ENCODE assay signal across 10 cellular contexts in genomic region chr5:172235132-172235780, GRCh38. TPM values are rescaled to one million over a fixed set of nuclear protein-coding genes. Genes with fewer than 3 reads are reported as not detected.
DNase-seq lines count a peak whose midpoint lies in the region; ATAC-seq and TF ChIP-seq lines count a peak whose summit lies in the region.
"Had no signal": no experiment of that assay in that cellular context is flagged by ENCODE, and none has a peak within 500 bp of the region (broad histone marks: within the 10 kb centered on the region; RNA-seq: fewer than 3 reads in every experiment).

No MANE protein-coding gene starts in this region.

- ATAC-seq in GM19455 (IDR thresholded peaks at IDR 0.05; ENCODE audit: unreplicated experiment) (peak; percentile 81), GM19328 (IDR thresholded peaks at IDR 0.05; ENCODE audit: unreplicated experiment) (no peak), HG02970 (IDR thresholded peaks at IDR 0.05; ENCODE audit: low FRiP score, unreplicated experiment) (no peak)

- POLR2A ChIA-PET in RWPE1 (lab: Yijun Ruan, JAX; ENCODE audit: low non-redundant PET) = no interaction called here

- no peaks in the 10 kb centered on the region for H3K36me3 ChIP-seq in colonic mucosa

- H3K4me1 ChIP-seq in colonic mucosa = no peaks in the 10 kb centered on the region

- intact Hi-C loops in colonic mucosa (cut with DNase I) = no loop called here

- DNase-seq in AG08395 (ENCODE audit: low spot score) (peak; percentile 8), HuH-7.5 (ENCODE audit: low spot score) (peak; percentile 6), colonic mucosa (no peak), RWPE1 (ENCODE audit: low spot score) (no peak), T1000 (lab: John Stamatoyannopoulos, UW) (no peak)
- DNase-seq: activated T-cell treated with anti-CD3 and anti-CD28 coated beads, Interleukin-2, amount 50 U/mL, for 72 hours; COR-L47 had no signal

- H3K27ac ChIP-seq in colonic mucosa (peak overlapping the region; percentile 72), RWPE1 (no peak overlapping the region)

- H3K9ac ChIP-seq in colonic mucosa (ENCODE audit: low read depth in 2 of 2, low read length in 2 of 2) = peak overlapping the region in 1 of 2 donors; percentile 63

- H3K4me3 ChIP-seq in colonic mucosa = no peak overlapping the region

- CTCF ChIA-PET in RWPE1 (lab: Yijun Ruan, JAX) = no interaction called here

- H3K9me3 ChIP-seq in colonic mucosa = no peaks in the 10 kb centered on the region

- no peak for TF ChIP-seq CTCF in colonic mucosa (IDR thresholded peaks at IDR 0.05)
- no peak for TF ChIP-seq CTCF in RWPE1 (conservative IDR thresholded peaks at IDR 0.05; ENCODE audit: low read depth)

- H3K27me3 ChIP-seq in colonic mucosa = no peaks in the 10 kb centered on the region

RNA-seq across cellular contexts. Expression of gene EFCAB9, which starts 41.3 kb away (rescaled TPM):
- total RNA-seq in colonic mucosa = not detected
- total RNA-seq: activated T-cell treated with anti-CD3 and anti-CD28 coated beads, Interleukin-2, amount 50 U/mL, for 72 hours had no signal

RNA-seq across cellular contexts. Expression of gene STK10, which starts 47.2 kb away (rescaled TPM):
- 10 to 100 TPM; 16.1 to 23.2 TPM for total RNA-seq in colonic mucosa

RNA-seq across cellular contexts. Expression of gene UBTD2, which starts 48.3 kb away (rescaled TPM):
- 10 to 100 TPM; 15.4 to 24.3 TPM for total RNA-seq in colonic mucosa

Comparison
In these comparisons a context has a peak if more than half of its experiments do, and no peak if none do; other contexts are left out.
1. DNase-seq: peak in AG08395 (single experiment) and HuH-7.5 (single experiment); none in colonic mucosa (single experiment), RWPE1 (single experiment) and T1000 (single experiment).